ENCODE assay signal across 8 cellular contexts in the genomic region with DNA sequence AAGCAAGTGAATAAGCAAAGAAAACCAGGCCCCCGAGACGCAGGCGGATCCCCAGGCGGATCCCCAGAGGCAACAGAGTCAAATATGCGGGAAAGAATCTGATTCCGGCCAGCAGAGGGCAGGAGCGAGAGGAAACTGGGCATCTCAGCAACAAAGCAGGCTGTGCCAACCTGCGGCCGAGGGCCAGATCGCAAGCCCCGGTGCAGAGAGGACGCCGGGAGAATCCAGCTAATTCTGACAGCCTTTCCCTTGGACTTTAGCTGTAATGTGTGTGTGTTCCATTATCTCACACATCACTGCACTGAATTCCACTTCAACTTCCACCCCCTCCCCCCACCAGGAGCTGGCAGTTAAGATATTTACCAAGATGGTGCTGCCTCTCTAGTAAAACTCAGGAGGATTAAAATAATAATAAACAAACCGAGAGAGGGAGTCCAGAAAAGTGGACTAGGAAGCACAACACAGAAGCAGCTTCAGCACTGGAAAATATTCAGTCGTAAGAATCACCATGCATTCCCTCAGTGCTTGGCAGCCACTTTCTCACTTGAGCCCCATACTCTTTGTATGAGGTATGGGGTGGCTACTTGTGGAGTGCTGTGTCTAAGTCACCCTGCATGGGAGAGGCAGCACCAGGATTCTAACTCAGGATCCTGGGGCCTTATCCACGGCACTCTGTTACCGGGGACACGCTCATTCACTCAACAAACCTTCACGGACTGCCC.
DNase-seq lines count a peak whose midpoint lies in the region; ATAC-seq and TF ChIP-seq lines count a peak whose summit lies in the region.

No MANE protein-coding gene starts in this region.

- ATAC-seq in omental fat pad (ENCODE audit: low FRiP score) (peak; percentile 85), GM18907 (IDR thresholded peaks at IDR 0.05; ENCODE audit: unreplicated experiment) (no peak)

- TF ChIP-seq CTCF in GM12872 (IDR thresholded peaks at IDR 0.05; ENCODE audit: insufficient read depth, low read depth, low read length) (peak; percentile 86), omental fat pad (IDR thresholded peaks at IDR 0.05) (peak in 1 of 3 donors; percentile 11)

- peak; percentile 90 for DNase-seq in M059J (ENCODE audit: low read depth)
- peak; percentile 68 to 85 for DNase-seq in SHP77 (lab: John Stamatoyannopoulos, UW)
- peak; percentile 70 for DNase-seq in activated gamma-delta T cell treated with anti-CD3 and anti-CD28 coated beads, Interleukin-2, amount 50 U/mL, for 16 hours (ENCODE audit: low read depth)
- peak; percentile 69 for DNase-seq in foreskin melanocyte
- peak; percentile 90 for DNase-seq in omental fat pad (ENCODE audit: low spot score)
- peak; percentile 97 for DNase-seq in superior temporal gyrus (ENCODE audit: extremely low spot score)
